ENCODE assay signal across 9 cellular contexts in the genomic region with DNA sequence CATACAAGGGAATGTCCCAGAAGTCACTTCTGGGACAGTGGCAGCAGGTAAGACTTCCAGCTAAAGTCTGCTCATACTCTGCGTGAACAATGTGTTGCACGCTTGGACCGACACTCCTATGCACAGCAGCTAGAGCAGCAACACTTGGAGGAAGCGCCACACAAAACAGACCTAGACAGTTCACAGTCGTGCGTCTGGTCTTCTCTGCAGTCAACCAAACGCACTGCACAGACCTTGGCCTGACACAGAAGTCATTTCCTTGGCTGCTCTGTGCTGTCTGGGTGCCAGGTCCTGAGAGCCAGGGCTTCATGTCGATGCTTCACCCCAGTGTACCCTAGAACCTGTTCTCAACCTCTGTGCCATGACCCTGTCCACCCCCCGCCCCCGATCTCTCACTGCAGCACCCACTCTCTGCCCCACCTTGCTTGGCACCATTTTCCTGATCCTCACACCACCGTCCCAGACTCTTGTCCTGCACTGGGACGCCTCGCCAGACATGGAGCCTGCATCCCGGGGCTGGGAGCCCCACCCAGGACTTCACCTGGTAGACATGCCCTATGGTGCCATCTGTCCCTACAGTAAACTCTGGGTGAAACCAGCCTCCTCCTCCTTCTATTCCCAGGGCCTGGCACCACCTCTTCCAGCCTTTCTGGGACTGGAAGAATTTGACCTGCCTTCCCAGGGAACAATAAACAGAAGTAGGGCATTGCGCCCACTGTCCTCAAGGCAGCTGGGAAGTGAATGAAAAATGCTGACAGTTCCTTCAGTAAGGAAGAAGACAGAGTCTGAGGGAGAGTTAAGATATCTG. TPM values are rescaled to one million over a fixed set of nuclear protein-coding genes. Genes with fewer than 3 reads are reported as not detected.
A peak's percentile ranks its signal among the peaks of the same experiment; 100 is the strongest.
DNase-seq lines count a peak whose midpoint lies in the region; ATAC-seq and TF ChIP-seq lines count a peak whose summit lies in the region.
"Had no signal": no experiment of that assay in that cellular context is flagged by ENCODE, and none has a peak within 500 bp of the region (broad histone marks: within the 10 kb centered on the region; RNA-seq: fewer than 3 reads in every experiment).

No MANE protein-coding gene starts in this region.

- POLR2A ChIA-PET in AG04449 (lab: Yijun Ruan, JAX), result interaction anchor here (1.1 to 1.2 kb wide), 2 partner anchors 24 to 76 kb away, joined by 3 read pairs; no protein-coding TSS in a partner anchor

- peak overlapping the region; percentile 47 for H3K27ac ChIP-seq in colonic mucosa

- no peaks in the 10 kb centered on the region for H3K27me3 Mint-ChIP-seq in natural killer cell treated with Interleukin-12 subunit alpha and Interleukin-12 subunit beta and Interleukin-15 and Interleukin-18, amount 100 ng/mL, for 72 hours

- H3K9me3 Mint-ChIP-seq in natural killer cell treated with Interleukin-12 subunit alpha and Interleukin-12 subunit beta and Interleukin-15 and Interleukin-18, amount 100 ng/mL, for 72 hours, result no peaks in the 10 kb centered on the region

- no peaks in the 10 kb centered on the region for H3K9me3 ChIP-seq in colonic mucosa

- TF ChIP-seq CTCF in AG04449 (IDR thresholded peaks at IDR 0.05; ENCODE audit: insufficient read depth, low read length, missing control alignments) (no peak), colonic mucosa (IDR thresholded peaks at IDR 0.05) (no peak)

- H3K4me1 Mint-ChIP-seq in natural killer cell treated with Interleukin-12 subunit alpha and Interleukin-12 subunit beta and Interleukin-15 and Interleukin-18, amount 100 ng/mL, for 72 hours (ENCODE audit: low read depth in 2 of 2), result peaks cover 62 to 68% of the 10 kb centered on the region in 2 donors

- intact Hi-C loops in colonic mucosa (cut with DNase I), result no loop called here

- H3K36me3 ChIP-seq in colonic mucosa, result no peaks in the 10 kb centered on the region

- peak overlapping the region in 1 of 2 donors; percentile 34 for H3K9ac ChIP-seq in colonic mucosa (ENCODE audit: low read depth in 2 of 2, low read length in 2 of 2)

- peaks cover 8% of the 10 kb centered on the region for H3K36me3 Mint-ChIP-seq in natural killer cell treated with Interleukin-12 subunit alpha and Interleukin-12 subunit beta and Interleukin-15 and Interleukin-18, amount 100 ng/mL, for 72 hours

- H3K27ac Mint-ChIP-seq in natural killer cell treated with Interleukin-12 subunit alpha and Interleukin-12 subunit beta and Interleukin-15 and Interleukin-18, amount 100 ng/mL, for 72 hours, result peak overlapping the region; percentile 82 to 95

- DNase-seq in AG04449 (ENCODE audit: low read depth, low spot score), result no peak
- peak in 3 of 5 donors; percentile 23 to 65 (median 46) for DNase-seq in T-helper 1 cell
- DNase-seq in colonic mucosa, result no peak
- DNase-seq in natural killer cell treated with Interleukin-12 subunit alpha and Interleukin-12 subunit beta and Interleukin-15 and Interleukin-18, amount 100 ng/mL, for 72 hours (ENCODE audit: low spot score), result no peak
- DNase-seq in NCI-H524 treated with DMSO at 0.1 percent for 48 hours (lab: John Stamatoyannopoulos, UW), result no peak
- no peak for DNase-seq in DMS114 treated with DMSO at 0.1 percent for 48 hours (lab: John Stamatoyannopoulos, UW; ENCODE audit: unreplicated experiment)
- DNase-seq in DMS153 (lab: John Stamatoyannopoulos, UW), result no peak
- DNase-seq: DMS79 treated with DMSO at 0.1 percent for 48 hours had no signal

- CTCF ChIA-PET in AG04449 (lab: Yijun Ruan, JAX), result interaction anchor here (1.1 kb wide), 1 partner anchor 351 kb away, joined by 4 read pairs; no protein-coding TSS in a partner anchor

- H3K27me3 ChIP-seq in colonic mucosa, result no peaks in the 10 kb centered on the region

- H3K4me3 Mint-ChIP-seq in natural killer cell treated with Interleukin-12 subunit alpha and Interleukin-12 subunit beta and Interleukin-15 and Interleukin-18, amount 100 ng/mL, for 72 hours, result peak overlapping the region; percentile 95

- ATAC-seq in natural killer cell treated with Interleukin-12 subunit alpha and Interleukin-12 subunit beta and Interleukin-15 and Interleukin-18, amount 100 ng/mL, for 72 hours, result peak; percentile 50 to 54
- ATAC-seq in HG02642 (IDR thresholded peaks at IDR 0.05; ENCODE audit: poor library complexity, unreplicated experiment), result no peak

- H3K4me1 ChIP-seq in colonic mucosa, result no peaks in the 10 kb centered on the region

- H3K4me3 ChIP-seq in AG04449 (ENCODE audit: low read depth, low read length), result peak overlapping the region; percentile 20
- H3K4me3 ChIP-seq in colonic mucosa, result no peak overlapping the region

RNA-seq across cellular contexts. Expression of a gene that starts 3.1 kb away (rescaled TPM):
- 1 to 10 TPM in 1 of 2 donors, under 1 TPM in 1; 0.89 to 1.0 TPM for total RNA-seq in colonic mucosa
- total RNA-seq in natural killer cell treated with Interleukin-12 subunit alpha and Interleukin-12 subunit beta and Interleukin-15 and Interleukin-18, amount 100 ng/mL, for 72 hours, result 10 to 100 TPM; 16.6 to 22.8 TPM

Comparison
In these comparisons a context has a peak if more than half of its experiments do, and no peak if none do; other contexts are left out.
1. DNase-seq: peak in T-helper 1 cell (3 of 5); none in AG04449 (single experiment), colonic mucosa (single experiment), natural killer cell treated with Interleukin-12 subunit alpha and Interleukin-12 subunit beta and Interleukin-15 and Interleukin-18, amount 100 ng/mL, for 72 hours (single experiment), NCI-H524 treated with DMSO at 0.1 percent for 48 hours (single experiment), DMS114 treated with DMSO at 0.1 percent for 48 hours (single experiment) and DMS153 (single experiment).
2. RNA of a gene that starts 3.1 kb away (total RNA-seq): 16.6 to 22.8 TPM in natural killer cell treated with Interleukin-12 subunit alpha and Interleukin-12 subunit beta and Interleukin-15 and Interleukin-18, amount 100 ng/mL, for 72 hours; 0.89 to 1.0 TPM in colonic mucosa; every median in the first group is over 4 times any median in the second.